13 cellular contexts compared by ENCODE assay signal in genomic region chr7:101913876-101914275, GRCh38.
DNase-seq lines count a peak whose midpoint lies in the region; ATAC-seq and TF ChIP-seq lines count a peak whose summit lies in the region.
"Had no signal": no experiment of that assay in that cellular context is flagged by ENCODE, and none has a peak within 500 bp of the region (broad histone marks: within the 10 kb centered on the region; RNA-seq: fewer than 3 reads in every experiment).

No MANE protein-coding gene starts in this region.

- no peak for DNase-seq in left ventricle myocardium superior
- DNase-seq in stimulated activated effector memory CD8-positive, alpha-beta T cell treated with anti-CD3 and anti-CD28 coated beads, Interleukin-12 subunit alpha, Interleukin-12 subunit beta, amount 100 ng/mL, for 72 hours (ENCODE audit: low spot score in 2 of 2): no peak
- DNase-seq in A172 (ENCODE audit: low spot score): no peak
- DNase-seq in activated CD8-positive, alpha-beta T cell treated with anti-CD3 and anti-CD28 coated beads, Interleukin-2, amount 10 ng/mL, durations not matched to agents 7 days and 5 days: no peak
- DNase-seq in activated CD4-positive, alpha-beta T cell treated with anti-CD3 and anti-CD28 coated beads, Interleukin-2, amount 50 U/mL, for 4 hours: no peak
- no peak for DNase-seq in sciatic nerve (ENCODE audit: low spot score)
- DNase-seq: DMS153, islet precursor cell, T-helper 9 cell had no signal

- peaks cover 0 to 25% of the 10 kb centered on the region in 2 experiments; a peak in 2 of 3 replicates for H3K36me3 ChIP-seq in HEK293 (ENCODE audit: control insufficient read depth in 2 of 2, insufficient read depth in 1 of 2, low read length in 2 of 2)

- TF ChIP-seq CTCF in HEK293 (tag by site-specific recombination; IDR thresholded peaks at IDR 0.05) (no peak), WI38 (IDR thresholded peaks at IDR 0.05; ENCODE audit: low read depth, low read length) (no peak)

- H3K9me3 ChIP-seq in HEK293 (ENCODE audit: control insufficient read depth, insufficient read depth, low read depth, low read length): no peaks in the 10 kb centered on the region

- POLR2A ChIA-PET in HEK293 (lab: Yijun Ruan, JAX): interaction anchor here (0.7 kb wide), 1 partner anchor 236 kb away, joined by 3 read pairs; no protein-coding TSS in a partner anchor
- POLR2A ChIA-PET in activated CD8-positive, alpha-beta T cell treated with anti-CD3 and anti-CD28 coated beads, Interleukin-2, amount 10 ng/mL, durations not matched to agents 7 days and 5 days (lab: Charles Lee): no interaction called here

- no peak overlapping the region for H3K27ac ChIP-seq in HEK293 (ENCODE audit: extremely low read depth, low read depth, low read length)

- peaks cover 20% of the 10 kb centered on the region for H3K36me3 Mint-ChIP-seq in stimulated activated effector memory CD8-positive, alpha-beta T cell treated with anti-CD3 and anti-CD28 coated beads, Interleukin-12 subunit alpha, Interleukin-12 subunit beta, amount 100 ng/mL, for 72 hours
- peaks cover 2% of the 10 kb centered on the region for H3K36me3 Mint-ChIP-seq in activated CD8-positive, alpha-beta T cell treated with anti-CD3 and anti-CD28 coated beads, Interleukin-2, amount 10 ng/mL, durations not matched to agents 7 days and 5 days (ENCODE audit: low read depth)

- peaks cover 16% of the 10 kb centered on the region for H3K4me1 Mint-ChIP-seq in stimulated activated effector memory CD8-positive, alpha-beta T cell treated with anti-CD3 and anti-CD28 coated beads, Interleukin-12 subunit alpha, Interleukin-12 subunit beta, amount 100 ng/mL, for 72 hours
- H3K4me1 Mint-ChIP-seq in activated CD8-positive, alpha-beta T cell treated with anti-CD3 and anti-CD28 coated beads, Interleukin-2, amount 10 ng/mL, durations not matched to agents 7 days and 5 days (ENCODE audit: low read depth): no peaks in the 10 kb centered on the region

- H3K27ac Mint-ChIP-seq in stimulated activated effector memory CD8-positive, alpha-beta T cell treated with anti-CD3 and anti-CD28 coated beads, Interleukin-12 subunit alpha, Interleukin-12 subunit beta, amount 100 ng/mL, for 72 hours: peak overlapping the region; percentile 43
- H3K27ac Mint-ChIP-seq in activated CD8-positive, alpha-beta T cell treated with anti-CD3 and anti-CD28 coated beads, Interleukin-2, amount 10 ng/mL, durations not matched to agents 7 days and 5 days: no peak overlapping the region

- intact Hi-C loops in left ventricle myocardium superior (cut with micrococcal nuclease) (no loop called here), sciatic nerve (cut with DNase I) (no loop called here)

- H3K27me3 Mint-ChIP-seq in activated CD8-positive, alpha-beta T cell treated with anti-CD3 and anti-CD28 coated beads, Interleukin-2, amount 10 ng/mL, durations not matched to agents 7 days and 5 days (ENCODE audit: low read depth): no peaks in the 10 kb centered on the region

- no peaks in the 10 kb centered on the region for H3K9me3 Mint-ChIP-seq in stimulated activated effector memory CD8-positive, alpha-beta T cell treated with anti-CD3 and anti-CD28 coated beads, Interleukin-12 subunit alpha, Interleukin-12 subunit beta, amount 100 ng/mL, for 72 hours
- no peaks in the 10 kb centered on the region for H3K9me3 Mint-ChIP-seq in activated CD8-positive, alpha-beta T cell treated with anti-CD3 and anti-CD28 coated beads, Interleukin-2, amount 10 ng/mL, durations not matched to agents 7 days and 5 days (ENCODE audit: insufficient read depth)

- ATAC-seq in left ventricle myocardium superior: peak; percentile 3
- no peak for ATAC-seq in stimulated activated effector memory CD8-positive, alpha-beta T cell treated with anti-CD3 and anti-CD28 coated beads, Interleukin-12 subunit alpha, Interleukin-12 subunit beta, amount 100 ng/mL, for 72 hours
- no peak for ATAC-seq in activated CD8-positive, alpha-beta T cell treated with anti-CD3 and anti-CD28 coated beads, Interleukin-2, amount 10 ng/mL, durations not matched to agents 7 days and 5 days
- no peak for ATAC-seq in sciatic nerve
- ATAC-seq: GM12878, Panc1 had no signal

- CTCF ChIA-PET in HEK293 (lab: Yijun Ruan, JAX): no interaction called here
- CTCF ChIA-PET in activated CD8-positive, alpha-beta T cell treated with anti-CD3 and anti-CD28 coated beads, Interleukin-2, amount 10 ng/mL, durations not matched to agents 7 days and 5 days (lab: Charles Lee): no interaction called here

- H3K4me3 ChIP-seq in HEK293 (ENCODE audit: low read depth, low read length) (no peak overlapping the region), WI38 (ENCODE audit: low read depth, low read length) (peak overlapping the region; percentile 14; the same call in 1 of the 2 replicates)
- H3K4me3 ChIP-seq: GM12878 had no signal

- no peak overlapping the region for H3K4me3 Mint-ChIP-seq in stimulated activated effector memory CD8-positive, alpha-beta T cell treated with anti-CD3 and anti-CD28 coated beads, Interleukin-12 subunit alpha, Interleukin-12 subunit beta, amount 100 ng/mL, for 72 hours
- H3K4me3 Mint-ChIP-seq in activated CD8-positive, alpha-beta T cell treated with anti-CD3 and anti-CD28 coated beads, Interleukin-2, amount 10 ng/mL, durations not matched to agents 7 days and 5 days: no peak overlapping the region

- 0 out of 2 replicates have a peak, but pooled peaks cover 5% of the 10 kb centered on the region for H3K4me1 ChIP-seq in HEK293 (ENCODE audit: control insufficient read depth, insufficient read depth, low read length)

TF ChIP-seq in HEK293, 187 proteins besides CTCF, POLR2A, EP300 and RAD21:
- no peak for TF ChIP-seq ZBTB48 (tag by site-specific recombination; IDR thresholded peaks at IDR 0.05)
- TF ChIP-seq FEZF1 (tag by site-specific recombination; IDR thresholded peaks at IDR 0.05): peak; percentile 89
- no peak for TF ChIP-seq ZNF24 (tag by site-specific recombination; IDR thresholded peaks at IDR 0.05)
